Comparison of ENCODE assay signal across 7 cellular contexts in the genomic region with DNA sequence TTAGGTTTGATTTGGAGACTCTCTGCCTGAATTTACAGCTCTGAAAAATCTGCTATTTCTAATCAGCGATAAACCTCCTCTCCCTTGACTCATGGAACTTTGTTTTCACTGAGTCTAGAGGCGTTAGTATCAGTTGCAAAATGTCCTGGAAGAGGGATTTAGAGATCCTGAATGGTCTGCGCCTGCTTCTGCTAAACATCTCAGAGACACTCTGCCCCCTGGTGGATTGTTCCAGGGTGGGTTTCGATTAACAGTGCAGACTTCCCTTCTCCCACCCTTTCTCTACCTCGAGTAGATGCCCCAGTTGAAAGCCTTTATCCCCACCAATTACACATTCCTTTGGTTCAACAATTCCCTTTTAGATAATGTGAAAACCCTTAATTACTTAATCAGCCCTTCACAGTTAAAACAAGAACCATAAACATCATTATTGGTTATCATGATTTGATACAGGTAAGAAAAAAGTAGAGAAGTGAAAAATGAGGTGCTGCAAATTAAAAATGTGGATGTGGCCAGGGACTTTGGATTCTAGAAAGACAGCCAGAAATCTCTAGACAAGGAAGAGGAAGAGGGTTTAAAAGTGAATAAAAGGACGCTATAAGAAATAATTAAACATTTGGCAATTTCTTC. TPM values are rescaled to one million over a fixed set of nuclear protein-coding genes. Genes with fewer than 3 reads are reported as not detected.
DNase-seq lines count a peak whose midpoint lies in the region; ATAC-seq, FAIRE-seq and TF ChIP-seq lines count a peak whose summit lies in the region.

No MANE protein-coding gene starts in this region.

- H3K9me2 ChIP-seq in PC-3 (replicated peaks; ENCODE audit: low read length) = no peaks in the 10 kb centered on the region

- in situ Hi-C loops in HepG2 (cut with HindIII; ENCODE audit: extremely low pct_ligation_motif_present, low pct_unique_long_range_greater_than_20kb) = loop anchor here (5.0 kb wide), 1 partner anchor 1526 kb away; no protein-coding TSS in a partner anchor

- H3K27ac ChIP-seq in PC-3 (ENCODE audit: low read length) (no peak overlapping the region), HepG2 (ENCODE audit: extremely low read length, insufficient read depth, low read length) (no peak overlapping the region), thyroid gland (no peak overlapping the region)

- H2AFZ ChIP-seq in PC-3 (ENCODE audit: low read length) (no peak overlapping the region), HepG2 (ENCODE audit: low read length) (no peak overlapping the region)

- no TSS peak for BruUV-seq in PC-3 (replicated peaks; lab: Mats Ljungman, UMichigan)
- no TSS peak for BruUV-seq in HepG2 (replicated peaks; lab: Mats Ljungman, UMichigan)

- H3K4me3 ChIP-seq in PC-3 (ENCODE audit: low read length) = no peak overlapping the region
- no peak overlapping the region for H3K4me3 ChIP-seq in HepG2 (replicated peaks in 1 of 3; ENCODE audit: insufficient read depth in 1 of 3, low read depth in 2 of 3, low read length in 3 of 3)
- no peak overlapping the region for H3K4me3 ChIP-seq in thyroid gland (replicated peaks in 1 of 3)

- TF ChIP-seq RAD21 in HepG2 (CRISPR knock-in tag; IDR thresholded peaks at IDR 0.05) = 0 out of 2 replicates have a peak, but pooled peaks have one; percentile 30

- H3K36me3 ChIP-seq in PC-3 (ENCODE audit: low read depth, low read length) (no peaks in the 10 kb centered on the region), HepG2 (replicated peaks in 1 of 2; ENCODE audit: control insufficient read depth in 1 of 2, insufficient read depth in 2 of 2, low read length in 2 of 2) (no peaks in the 10 kb centered on the region), thyroid gland (no peaks in the 10 kb centered on the region)

- WGBS in HepG2 (ENCODE audit: low lambda C conversion rate) = 1% methylated on average over 6 of the region's 6 CpGs
- 18 to 19% methylated on average over 6 of the region's 6 CpGs for WGBS in thyroid gland, 2 donors

- peak; percentile 55 for DNase-seq in Daoy (ENCODE audit: low read depth)
- peak; percentile 62 for DNase-seq in PC-3
- peak; percentile 37 for DNase-seq in cerebellar cortex (ENCODE audit: low spot score)
- peak; percentile 45 for DNase-seq in HepG2 (ENCODE audit: low spot score)
- DNase-seq in thyroid gland = peak; percentile 60 to 70

- H4K20me1 ChIP-seq in PC-3 (ENCODE audit: low read length) (no peaks in the 10 kb centered on the region), HepG2 (ENCODE audit: insufficient read depth, low read length) (no peaks in the 10 kb centered on the region)

- ATAC-seq in GM19328 (IDR thresholded peaks at IDR 0.05; ENCODE audit: unreplicated experiment) = peak; percentile 77
- peak; percentile 68 for ATAC-seq in HG03469 (IDR thresholded peaks at IDR 0.05; ENCODE audit: unreplicated experiment)
- ATAC-seq in PC-3 = peak; percentile 59; the same call in 1 of the 2 replicates
- ATAC-seq in HepG2 = peak; percentile 91

- POLR2A ChIA-PET in PC-3 (lab: Charles Lee; ENCODE audit: unreplicated experiment) (no interaction called here), HepG2 (lab: Yijun Ruan, JAX) (no interaction called here)

- H3K9ac ChIP-seq in PC-3 (ENCODE audit: low read length) (no peak overlapping the region), HepG2 (ENCODE audit: insufficient read depth, low read depth, low read length) (no peak overlapping the region)

- no peak for TF ChIP-seq EP300 in HepG2 (IDR thresholded peaks at IDR 0.05; ENCODE audit: low read depth in 2 of 2, low read length in 2 of 2)
- TF ChIP-seq EP300 in HepG2 (CRISPR knock-in tag; IDR thresholded peaks at IDR 0.05; ENCODE audit: borderline replicate concordance) = no peak

- H3K4me1 ChIP-seq in PC-3 (ENCODE audit: insufficient read depth, low read length) = peaks cover 3% of the 10 kb centered on the region
- no peaks in the 10 kb centered on the region for H3K4me1 ChIP-seq in HepG2 (ENCODE audit: insufficient read depth, low read length)
- no peaks in the 10 kb centered on the region for H3K4me1 ChIP-seq in thyroid gland

- no peaks in the 10 kb centered on the region for H3K27me3 ChIP-seq in PC-3 (ENCODE audit: low read length)
- peaks cover 0 to 7% of the 10 kb centered on the region in 2 experiments; a peak in 1 of 5 replicates for H3K27me3 ChIP-seq in HepG2 (ENCODE audit: control insufficient read depth in 1 of 2, insufficient read depth in 2 of 2, low read length in 2 of 2)
- H3K27me3 ChIP-seq in thyroid gland = peaks cover 3% of the 10 kb centered on the region

- intact Hi-C loops in PC-3 (cut with micrococcal nuclease) (loop anchor here (1.0 to 10.0 kb wide), 5 partner anchors 213 to 1566 kb away; no protein-coding TSS in a partner anchor), HepG2 (cut with micrococcal nuclease; ENCODE audit: unreplicated experiment) (loop anchor here (1.0 to 10.0 kb wide), 4 partner anchors 286 to 1603 kb away; no protein-coding TSS in a partner anchor), thyroid gland (cut with DNase I) (no loop called here)

- H3K9me3 ChIP-seq in PC-3 (ENCODE audit: low read length) = no peaks in the 10 kb centered on the region
- no peaks in the 10 kb centered on the region for H3K9me3 ChIP-seq in HepG2 (ENCODE audit: low read length)
- no peaks in the 10 kb centered on the region for H3K9me3 ChIP-seq in thyroid gland

- H3K4me2 ChIP-seq in PC-3 (ENCODE audit: low read length) (no peak overlapping the region), HepG2 (ENCODE audit: low read depth, low read length) (no peak overlapping the region)

- H3K79me2 ChIP-seq in PC-3 (ENCODE audit: low read length) (no peaks in the 10 kb centered on the region), HepG2 (ENCODE audit: insufficient read depth, low read length) (no peaks in the 10 kb centered on the region)

- no peak for TF ChIP-seq POLR2A in HepG2 (IDR thresholded peaks at IDR 0.05; ENCODE audit: insufficient read depth in 1 of 2, low read depth in 2 of 2, low read length in 2 of 2)
- no peak for TF ChIP-seq POLR2A in thyroid gland (IDR thresholded peaks at IDR 0.05)

- H3F3A ChIP-seq in PC-3 (ENCODE audit: low read length, unreplicated experiment) = no peaks in the 10 kb centered on the region

- FAIRE-seq in HepG2 (lab: Jason Lieb, UNC) = peak; percentile 73

- peak; percentile 61 for TF ChIP-seq CTCF in PC-3 (conservative IDR thresholded peaks at IDR 0.05; ENCODE audit: low read depth, low read length)
- peak; percentile 71 for TF ChIP-seq CTCF in HepG2 (CRISPR knock-in tag; IDR thresholded peaks at IDR 0.05)
- peak; percentile 14 to 71 (median 51) for TF ChIP-seq CTCF in thyroid gland (IDR thresholded peaks at IDR 0.05)

- CTCF ChIA-PET in PC-3 (lab: Charles Lee) = no interaction called here
- CTCF ChIA-PET in HepG2 (lab: Yijun Ruan, JAX; ENCODE audit: low intra/inter-chr PET ratio, low total read pairs) = interaction anchor here (1.2 to 1.7 kb wide), 2 partner anchors 1524 to 1526 kb away, joined by 3 to 7 read pairs; no protein-coding TSS in a partner anchor

TF ChIP-seq in HepG2, 621 proteins besides CTCF, POLR2A, EP300 and RAD21 (continues in another document):
- TF ChIP-seq BRCA1 (CRISPR knock-in tag; IDR thresholded peaks at IDR 0.05) (no peak), HBP1 (CRISPR knock-in tag; IDR thresholded peaks at IDR 0.05; ENCODE audit: low read depth) (no peak), HNF4A (CRISPR knock-in tag; IDR thresholded peaks at IDR 0.05) (no peak), ZMAT5 (CRISPR knock-in tag; IDR thresholded peaks at IDR 0.05; ENCODE audit: borderline replicate concordance, low read depth) (no peak), KLF12 (CRISPR knock-in tag; IDR thresholded peaks at IDR 0.05; ENCODE audit: borderline replicate concordance) (no peak), ZNF264 (CRISPR knock-in tag; IDR thresholded peaks at IDR 0.05) (no peak), NFYB (CRISPR knock-in tag; IDR thresholded peaks at IDR 0.05) (no peak), ZNF468 (CRISPR knock-in tag; IDR thresholded peaks at IDR 0.05) (no peak)

RNA-seq across cellular contexts. Expression of gene HTR1B, which starts 5.5 kb away (rescaled TPM):
- total RNA-seq in Daoy (2014; rRNA removed; shearing (Covaris generic)) = not detected in 2 replicates
- total RNA-seq in PC-3 (2014; rRNA removed) = not detected in 2 replicates
- total RNA-seq in HepG2 (2016; rRNA removed; fragmentation: Illumina TruSeq; extraction: Trizol) = not detected in 2 replicates
- total RNA-seq in HepG2 (2016; cell fraction: cytosol; rRNA removed; fragmentation: Illumina TruSeq; extraction: Trizol; ENCODE audit: low read depth) = not detected in 2 replicates
- not detected in 2 replicates for total RNA-seq in HepG2 (2016; cell fraction: insoluble cytoplasmic fraction; rRNA removed; fragmentation: Illumina TruSeq; extraction: Trizol)
- total RNA-seq in HepG2 (2016; cell fraction: membrane; rRNA removed; fragmentation: Illumina TruSeq; extraction: Trizol) = not detected in 2 replicates
- not detected in 2 replicates for total RNA-seq in HepG2 (2016; cell fraction: nucleus; rRNA removed; fragmentation: Illumina TruSeq; extraction: Trizol)
- not detected in 2 replicates for polyA plus RNA-seq in HepG2 (2011; rRNA removed)
- not detected in 2 replicates for polyA plus RNA-seq in HepG2 (2011; cell fraction: cytosol; rRNA removed)
- polyA plus RNA-seq in HepG2 (2011; cell fraction: nucleus; rRNA removed) = not detected in 2 replicates
- not detected in 2 replicates for polyA plus RNA-seq in HepG2 (2012)
- polyA plus RNA-seq in HepG2 (2016; cell fraction: cytosol; fragmentation: Illumina TruSeq; extraction: Trizol; ENCODE audit: low read depth) = not detected in 2 replicates
- polyA plus RNA-seq in HepG2 (2016; cell fraction: insoluble cytoplasmic fraction; fragmentation: Illumina TruSeq; extraction: Trizol; ENCODE audit: low read depth) = not detected in 2 replicates
- not detected in 2 replicates for polyA plus RNA-seq in HepG2 (2016; cell fraction: membrane; fragmentation: Illumina TruSeq; extraction: Trizol; ENCODE audit: low read depth)
- polyA plus RNA-seq in HepG2 (2016; cell fraction: nucleus; fragmentation: Illumina TruSeq; extraction: Trizol; ENCODE audit: insufficient read depth, low read depth) = not detected in 2 replicates
- polyA minus RNA-seq in HepG2 (2011; rRNA and poly(A)+ RNA removed; ENCODE audit: low replicate concordance) = 0.19 TPM in 1 of 2 replicates, not detected in the other
- not detected in 2 replicates for polyA minus RNA-seq in HepG2 (2011; cell fraction: cytosol; rRNA and poly(A)+ RNA removed)
- not detected in 2 replicates for polyA minus RNA-seq in HepG2 (2011; cell fraction: nucleus; rRNA and poly(A)+ RNA removed)
- under 1 TPM in 1 of 4 donors, not detected in 3; 0.13 TPM for total RNA-seq in thyroid gland
